ENCODE assay signal across 22 cellular contexts in genomic region chr14:37019488-37019887, GRCh38.
DNase-seq lines count a peak whose midpoint lies in the region; ATAC-seq and TF ChIP-seq lines count a peak whose summit lies in the region.
"Had no signal": no experiment of that assay in that cellular context is flagged by ENCODE, and none has a peak within 500 bp of the region (broad histone marks: within the 10 kb centered on the region; RNA-seq: fewer than 3 reads in every experiment).

No MANE protein-coding gene starts in this region.

- no peaks in the 10 kb centered on the region for H3K27me3 ChIP-seq in Caco-2 (replicated peaks; ENCODE audit: control insufficient read depth, insufficient read depth, low read length)
- H3K27me3 ChIP-seq in Karpas-422 (ENCODE audit: low read length), result no peaks in the 10 kb centered on the region

- DNase-seq in Caco-2 (no peak), Karpas-422 (peak; percentile 85), OCI-M1 (lab: John Stamatoyannopoulos, UW) (peak; percentile 11), nephron progenitor cell (no peak), D341Med (ENCODE audit: low spot score) (no peak), WTC11 (ENCODE audit: low spot score) (no peak), RWPE1 (ENCODE audit: low spot score) (no peak)
- DNase-seq: AML-193; CD8-positive, alpha-beta T cell; DMS79 treated with DMSO at 0.1 percent for 48 hours; MM.1S; NCI-H1105 treated with DMSO at 0.1 percent for 48 hours; NCI-H2029; NCI-H526 treated with DMSO at 0.1 percent for 48 hours; SIG-M5; T-helper 2 cell had no signal

- H4K20me1 ChIP-seq in Karpas-422 (ENCODE audit: insufficient read depth, low read depth, low read length), result no peaks in the 10 kb centered on the region

- peak overlapping the region; percentile 15 for H3K4me2 ChIP-seq in Karpas-422 (ENCODE audit: low read depth, low read length, poor library complexity, severe bottlenecking)
- H3K4me2 ChIP-seq: A549 had no signal

- peaks cover 9% of the 10 kb centered on the region for H3K9me3 Mint-ChIP-seq in Caco-2 (ENCODE audit: unreplicated experiment)
- H3K9me3 Mint-ChIP-seq in nephron progenitor cell, result peaks cover 10% of the 10 kb centered on the region
- H3K9me3 Mint-ChIP-seq in WTC11, result peaks cover 5% of the 10 kb centered on the region
- H3K9me3 Mint-ChIP-seq: CD8-positive, alpha-beta T cell had no signal

- H3K27me3 Mint-ChIP-seq in Caco-2 (ENCODE audit: insufficient read depth, unreplicated experiment), result no peaks in the 10 kb centered on the region
- H3K27me3 Mint-ChIP-seq in nephron progenitor cell (ENCODE audit: low read depth, poor library complexity), result peaks cover 2% of the 10 kb centered on the region
- H3K27me3 Mint-ChIP-seq in WTC11 (ENCODE audit: low read depth), result no peaks in the 10 kb centered on the region

- H3K36me3 Mint-ChIP-seq in Caco-2 (ENCODE audit: insufficient read depth, unreplicated experiment) (no peaks in the 10 kb centered on the region), nephron progenitor cell (ENCODE audit: low read depth) (peaks cover 10% of the 10 kb centered on the region), WTC11 (no peaks in the 10 kb centered on the region)
- H3K36me3 Mint-ChIP-seq: CD8-positive, alpha-beta T cell had no signal

- H3K4me3 Mint-ChIP-seq in Caco-2 (ENCODE audit: unreplicated experiment), result no peak overlapping the region
- H3K4me3 Mint-ChIP-seq in nephron progenitor cell, result peak overlapping the region; percentile 7
- H3K4me3 Mint-ChIP-seq in WTC11, result no peak overlapping the region
- H3K4me3 Mint-ChIP-seq: CD8-positive, alpha-beta T cell had no signal

- H3K36me3 ChIP-seq in Caco-2 (ENCODE audit: control insufficient read depth, insufficient read depth, low read length) (no peaks in the 10 kb centered on the region), Karpas-422 (ENCODE audit: insufficient read depth, low read length) (no peaks in the 10 kb centered on the region)

- H3K9me3 ChIP-seq in Caco-2 (no peaks in the 10 kb centered on the region), Karpas-422 (ENCODE audit: low read length) (no peaks in the 10 kb centered on the region)
- H3K9me3 ChIP-seq: A549 had no signal

- no peaks in the 10 kb centered on the region for H3K79me2 ChIP-seq in Karpas-422 (ENCODE audit: low read length)

- BruUV-seq in Caco-2 (replicated peaks; lab: Mats Ljungman, UMichigan), result no TSS peak

- no peak overlapping the region for H3K4me3 ChIP-seq in Caco-2 (ENCODE audit: low read depth, low read length)
- no peak overlapping the region for H3K4me3 ChIP-seq in Karpas-422 (ENCODE audit: low read length)
- H3K4me3 ChIP-seq: A549, SK-N-MC had no signal

- TF ChIP-seq CTCF in Caco-2 (IDR thresholded peaks at IDR 0.05; ENCODE audit: insufficient read depth in 1 of 2, low read depth in 1 of 2, low read length in 1 of 2, severe bottlenecking in 1 of 2, unreplicated experiment in 1 of 2) (no peak), nephron progenitor cell (IDR thresholded peaks at IDR 0.05) (no peak), WTC11 (IDR thresholded peaks at IDR 0.05) (no peak), RWPE1 (conservative IDR thresholded peaks at IDR 0.05; ENCODE audit: low read depth) (no peak)

- CTCF ChIA-PET in Caco-2 (lab: Charles Lee), result no interaction called here
- CTCF ChIA-PET in WTC11 (lab: Charles Lee), result interaction anchor here (1.0 kb wide), 1 partner anchor 211 kb away, joined by 3 read pairs; no protein-coding TSS in a partner anchor
- CTCF ChIA-PET in RWPE1 (lab: Yijun Ruan, JAX), result interaction anchor here (0.6 kb wide), 1 partner anchor 492 kb away, joined by 4 read pairs; no protein-coding TSS in a partner anchor

- peaks cover 7% of the 10 kb centered on the region for H3K4me1 Mint-ChIP-seq in Caco-2 (ENCODE audit: low read depth, unreplicated experiment)
- H3K4me1 Mint-ChIP-seq in nephron progenitor cell, result peaks cover 58% of the 10 kb centered on the region
- H3K4me1 Mint-ChIP-seq in WTC11, result no peaks in the 10 kb centered on the region

- no peak overlapping the region for H2AFZ ChIP-seq in Karpas-422 (ENCODE audit: low read length)

- POLR2A ChIA-PET in Caco-2 (lab: Charles Lee) (no interaction called here), WTC11 (lab: Charles Lee) (no interaction called here), RWPE1 (lab: Yijun Ruan, JAX; ENCODE audit: low non-redundant PET) (no interaction called here)

- H3K27ac Mint-ChIP-seq in Caco-2 (ENCODE audit: unreplicated experiment) (peak overlapping the region; percentile 5), nephron progenitor cell (no peak overlapping the region), WTC11 (no peak overlapping the region)
- H3K27ac Mint-ChIP-seq: CD8-positive, alpha-beta T cell had no signal

- ATAC-seq in WTC11, result no peak
- ATAC-seq: A549; CD8-positive, alpha-beta T cell; HCT116; HepG2; Panc1 had no signal

- intact Hi-C loops in Caco-2 (cut with micrococcal nuclease; ENCODE audit: unreplicated experiment), result no loop called here

- no peaks in the 10 kb centered on the region for H3K9me2 ChIP-seq in Karpas-422 (replicated peaks; ENCODE audit: insufficient read depth, low read length)

- no peak overlapping the region for H3K27ac ChIP-seq in Karpas-422 (ENCODE audit: low read length)
- H3K27ac ChIP-seq in RWPE1, result no peak overlapping the region
- H3K27ac ChIP-seq: A549, C4-2B had no signal

- H3K9ac ChIP-seq in Karpas-422 (ENCODE audit: low read length), result no peak overlapping the region

- H3K4me1 ChIP-seq in Caco-2, result no peaks in the 10 kb centered on the region
- H3K4me1 ChIP-seq in Karpas-422 (ENCODE audit: low read length), result peaks cover 23% of the 10 kb centered on the region
- H3K4me1 ChIP-seq: A549 had no signal

TF ChIP-seq in WTC11, 78 proteins besides CTCF, POLR2A, EP300 and RAD21:
- no peak for TF ChIP-seq ZNF281 (CRISPR knock-in tag; IDR thresholded peaks at IDR 0.05)
- no peak for TF ChIP-seq USF2 (CRISPR knock-in tag; IDR thresholded peaks at IDR 0.05)
- no peak for TF ChIP-seq SOX15 (CRISPR knock-in tag; IDR thresholded peaks at IDR 0.05)
- no peak for TF ChIP-seq CBFB (CRISPR knock-in tag; IDR thresholded peaks at IDR 0.05; ENCODE audit: low read depth)
- no peak for TF ChIP-seq EMX1 (CRISPR knock-in tag; IDR thresholded peaks at IDR 0.05)
- no peak for TF ChIP-seq PREB (CRISPR knock-in tag; IDR thresholded peaks at IDR 0.05; ENCODE audit: borderline replicate concordance)
- TF ChIP-seq RORB (CRISPR knock-in tag; IDR thresholded peaks at IDR 0.05), result no peak
- no peak for TF ChIP-seq NR3C1 (CRISPR knock-in tag; conservative IDR thresholded peaks at IDR 0.05; ENCODE audit: low read depth)
- TF ChIP-seq ZNF121 (CRISPR knock-in tag; IDR thresholded peaks at IDR 0.05), result no peak
- TF ChIP-seq FOXP1 (CRISPR knock-in tag; IDR thresholded peaks at IDR 0.05; ENCODE audit: borderline replicate concordance), result no peak
- no peak for TF ChIP-seq SMAD3 (CRISPR knock-in tag; IDR thresholded peaks at IDR 0.05; ENCODE audit: borderline replicate concordance)

Comparison
In these comparisons a context has a peak if more than half of its experiments do, and no peak if none do; other contexts are left out.
1. DNase-seq: peak in Karpas-422 (single experiment) and OCI-M1 (single experiment); none in Caco-2 (0 of 2), nephron progenitor cell (single experiment), D341Med (single experiment), WTC11 (single experiment) and RWPE1 (single experiment).